10 cellular contexts compared by ENCODE assay signal in the genomic region with DNA sequence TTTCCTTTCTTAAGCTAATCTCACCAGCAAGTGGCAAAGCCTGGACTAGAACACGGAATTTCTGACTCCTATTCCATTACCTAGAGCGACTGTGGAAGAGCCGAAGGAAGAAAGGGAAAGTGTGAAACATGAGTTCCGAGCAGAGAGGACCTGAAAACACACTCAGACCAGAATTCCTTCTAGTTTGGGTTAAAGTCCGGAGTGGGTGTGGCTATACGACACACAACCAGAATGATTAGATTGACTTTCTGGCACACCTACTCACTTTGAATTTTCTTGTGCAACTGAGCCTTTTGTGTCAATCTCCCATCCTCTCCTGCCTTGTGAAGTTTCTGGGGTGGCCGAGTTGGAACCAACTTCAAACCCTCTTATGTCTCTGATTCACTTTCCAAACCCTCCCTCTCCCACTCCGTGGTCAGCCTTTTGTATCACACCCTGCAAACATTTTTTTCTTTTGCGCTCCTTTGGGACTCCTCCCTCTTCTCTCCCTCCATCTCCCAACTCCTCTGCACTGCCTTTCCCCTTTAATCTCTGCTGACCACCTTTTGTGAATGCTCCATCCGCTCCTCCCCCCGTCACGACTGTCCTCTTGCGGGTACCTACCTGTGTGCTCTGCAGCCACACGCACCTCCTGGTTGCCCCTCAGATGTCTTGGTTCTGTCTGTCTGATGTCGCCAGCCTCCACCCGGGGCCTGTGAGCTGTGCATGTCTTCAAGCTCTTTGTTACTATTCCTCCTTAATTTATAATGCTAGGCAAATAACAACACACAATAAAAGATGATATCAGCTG.
DNase-seq lines count a peak whose midpoint lies in the region; ATAC-seq and TF ChIP-seq lines count a peak whose summit lies in the region.
"Had no signal": no experiment of that assay in that cellular context is flagged by ENCODE, and none has a peak within 500 bp of the region (broad histone marks: within the 10 kb centered on the region; RNA-seq: fewer than 3 reads in every experiment).

No MANE protein-coding gene starts in this region.

- H3K9me2 ChIP-seq in hepatocyte (replicated peaks; ENCODE audit: insufficient read depth) = no peaks in the 10 kb centered on the region

- ATAC-seq in GM21526 (IDR thresholded peaks at IDR 0.05; ENCODE audit: low FRiP score, unreplicated experiment) (peak; percentile 13), GM21360 (IDR thresholded peaks at IDR 0.05; ENCODE audit: unreplicated experiment) (no peak), GM21390 (IDR thresholded peaks at IDR 0.05; ENCODE audit: unreplicated experiment) (no peak)

- peak overlapping the region; percentile 68 for H3K27ac ChIP-seq in hepatocyte

- no peak for TF ChIP-seq CTCF in hepatocyte (IDR thresholded peaks at IDR 0.05; ENCODE audit: poor library complexity)

- 45% methylated on average over 16 of the region's 16 CpGs for WGBS in hepatocyte (ENCODE audit: low lambda C conversion rate, missing lambda C conversion rate)

- H3K27me3 ChIP-seq in hepatocyte = no peaks in the 10 kb centered on the region
- H3K27me3 ChIP-seq in skeletal muscle satellite cell (ENCODE audit: control insufficient read depth, insufficient read depth, low read length) = no peaks in the 10 kb centered on the region

- H3K4me1 ChIP-seq in hepatocyte (ENCODE audit: insufficient read depth) (peaks cover 18% of the 10 kb centered on the region), skeletal muscle satellite cell (ENCODE audit: control insufficient read depth, insufficient read depth, low read length) (peaks cover 83% of the 10 kb centered on the region)

- H3K9me3 ChIP-seq in hepatocyte (ENCODE audit: low read depth) = no peaks in the 10 kb centered on the region
- H3K9me3 ChIP-seq in skeletal muscle satellite cell (replicated peaks; ENCODE audit: low read length) = no peaks in the 10 kb centered on the region

- H3K9ac ChIP-seq in skeletal muscle satellite cell (ENCODE audit: low read depth, low read length) = peak overlapping the region; percentile 90

- H3K36me3 ChIP-seq in hepatocyte (replicated peaks; ENCODE audit: insufficient read depth, low read depth) = no peaks in the 10 kb centered on the region
- H3K36me3 ChIP-seq in skeletal muscle satellite cell (ENCODE audit: insufficient read depth, low read length) = no peaks in the 10 kb centered on the region

- no peak overlapping the region for H2AFZ ChIP-seq in hepatocyte

- DNase-seq in amniotic epithelial cell (ENCODE audit: low read depth) = peak; percentile 73
- DNase-seq in hepatocyte (ENCODE audit: low spot score) = peak; percentile 38
- no peak for DNase-seq in NCI-H2081 (lab: John Stamatoyannopoulos, UW)
- DNase-seq in NCI-H1417 (lab: John Stamatoyannopoulos, UW) = no peak
- DNase-seq: NCI-H1048 had no signal

- H4K20me1 ChIP-seq in hepatocyte (ENCODE audit: insufficient read depth, poor library complexity, severe bottlenecking) = no peaks in the 10 kb centered on the region

- H3K4me2 ChIP-seq in hepatocyte = peak overlapping the region; percentile 73
- H3K4me2 ChIP-seq in skeletal muscle satellite cell (ENCODE audit: low read length) = peak overlapping the region; percentile 89

- H3K4me3 ChIP-seq in hepatocyte (peak overlapping the region; percentile 10), skeletal muscle satellite cell (ENCODE audit: low read length) (peak overlapping the region; percentile 73)
- H3K4me3 ChIP-seq: GM12878 had no signal

- peaks cover 17% of the 10 kb centered on the region for H3K79me2 ChIP-seq in hepatocyte

Comparison
In these comparisons a context has a peak if more than half of its experiments do, and no peak if none do; other contexts are left out.
1. DNase-seq: peak in amniotic epithelial cell (single experiment) and hepatocyte (single experiment); none in NCI-H2081 (0 of 2) and NCI-H1417 (0 of 3).